Comparison of ENCODE assay signal across 16 cellular contexts in the genomic region with DNA sequence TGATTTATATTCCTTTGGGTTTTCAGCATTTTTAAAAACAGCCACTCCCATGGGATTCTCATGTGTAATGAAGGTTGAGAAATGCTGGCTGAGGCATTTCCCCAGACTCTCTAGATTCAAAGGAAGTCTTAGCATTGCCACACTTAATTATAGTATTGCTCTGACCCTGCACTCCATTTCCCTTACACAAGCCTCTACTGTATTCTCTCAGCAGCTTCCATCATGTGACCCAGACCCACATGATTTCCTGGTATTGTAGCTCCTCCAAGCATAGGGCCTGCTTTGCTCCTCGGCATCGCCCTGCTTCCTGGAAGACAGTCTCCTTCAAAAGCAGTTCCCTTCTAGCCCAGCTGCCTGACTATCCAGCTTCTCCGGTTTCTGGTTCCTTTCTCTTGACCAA.
DNase-seq lines count a peak whose midpoint lies in the region; ATAC-seq and TF ChIP-seq lines count a peak whose summit lies in the region.
"Had no signal": no experiment of that assay in that cellular context is flagged by ENCODE, and none has a peak within 500 bp of the region (broad histone marks: within the 10 kb centered on the region; RNA-seq: fewer than 3 reads in every experiment).

No MANE protein-coding gene starts in this region.

- no peak for TF ChIP-seq POLR2A in uterus (IDR thresholded peaks at IDR 0.05)

- 39 to 46% methylated on average over 3 of the region's 3 CpGs for WGBS in heart right ventricle, 2 donors

- H3K27me3 Mint-ChIP-seq in activated T-cell treated with anti-CD3 and anti-CD28 coated beads, Interleukin-2, amount 50 U/mL, for 72 hours (ENCODE audit: low read depth), result no peaks in the 10 kb centered on the region
- H3K27me3 Mint-ChIP-seq: activated CD4-positive, alpha-beta T cell treated with anti-CD3 and anti-CD28 coated beads, Interleukin-2, amount 10 ng/mL, durations not matched to agents 24 days and 14 days; activated T-helper 17 cell treated with anti-CD3 and anti-CD28 coated beads, Interleukin-2, amount 50 U/mL, for 72 hours had no signal

- H3K9me3 ChIP-seq in heart right ventricle (peaks cover 0 to 9% (median 0%) of the 10 kb centered on the region in 11 donors), osteoblast (ENCODE audit: low read depth, low read length) (peaks cover 3% of the 10 kb centered on the region), uterus (no peaks in the 10 kb centered on the region)

- H3K9me3 Mint-ChIP-seq in activated T-cell treated with anti-CD3 and anti-CD28 coated beads, Interleukin-2, amount 50 U/mL, for 72 hours, result peaks cover 6 to 8% of the 10 kb centered on the region in 2 donors
- H3K9me3 Mint-ChIP-seq: GM23338 had no signal

- H3K4me1 ChIP-seq in heart right ventricle (peaks cover 0 to 52% (median 29%) of the 10 kb centered on the region in 9 donors), osteoblast (ENCODE audit: insufficient read depth, low read length) (peaks cover 6% of the 10 kb centered on the region), uterus (peaks cover 0 to 20% of the 10 kb centered on the region in 2 donors)

- H3K36me3 Mint-ChIP-seq in activated T-cell treated with anti-CD3 and anti-CD28 coated beads, Interleukin-2, amount 50 U/mL, for 72 hours (ENCODE audit: insufficient read depth in 2 of 2), result no peaks in the 10 kb centered on the region

- H3K27ac ChIP-seq in heart right ventricle (peak overlapping the region in 9 of 10 donors; percentile 36 to 86 (median 65)), osteoblast (ENCODE audit: low read depth, low read length) (peak overlapping the region; percentile 66), uterus (peak overlapping the region; percentile 43 to 47)
- H3K27ac ChIP-seq: 22Rv1 had no signal

- no peak for ATAC-seq in activated T-cell treated with anti-CD3 and anti-CD28 coated beads, Interleukin-2, amount 50 U/mL, for 72 hours (replicated peaks in 1 of 2)
- ATAC-seq in heart right ventricle (peak; percentile 80 to 93 (median 89)), GM18520 (IDR thresholded peaks at IDR 0.05; ENCODE audit: unreplicated experiment) (no peak)
- ATAC-seq: activated T-helper 17 cell treated with anti-CD3 and anti-CD28 coated beads, Interleukin-2, amount 50 U/mL, for 72 hours; GM23338; PC-3 had no signal

- H3K36me3 ChIP-seq in heart right ventricle (no peaks in the 10 kb centered on the region), osteoblast (ENCODE audit: insufficient read depth, low read length) (no peaks in the 10 kb centered on the region), uterus (no peaks in the 10 kb centered on the region)

- no peaks in the 10 kb centered on the region for H3K79me2 ChIP-seq in osteoblast (ENCODE audit: insufficient read depth, low read length)

- peak overlapping the region; percentile 19 for H3K4me2 ChIP-seq in osteoblast (ENCODE audit: insufficient read depth, low read length)
- H3K4me2 ChIP-seq: GM23338 had no signal

- TF ChIP-seq CTCF in heart right ventricle (IDR thresholded peaks at IDR 0.05), result no peak
- no peak for TF ChIP-seq CTCF in osteoblast (IDR thresholded peaks at IDR 0.05; ENCODE audit: extremely low read depth, low read depth, low read length)
- no peak for TF ChIP-seq CTCF in uterus (IDR thresholded peaks at IDR 0.05)

- H2AFZ ChIP-seq in osteoblast (ENCODE audit: low read length), result no peak overlapping the region
- H2AFZ ChIP-seq: GM23338 had no signal

- H4K20me1 ChIP-seq in osteoblast (ENCODE audit: insufficient read depth, low read length), result no peaks in the 10 kb centered on the region

- intact Hi-C loops in heart right ventricle (cut with DNase I) (loop anchor here in 4 of 10 donors (5.0 to 10.0 kb wide), 4 partner anchors 54 to 264 kb away; partner anchors contain the start of gene LARGE1 (in 2 of the 4)), uterus (cut with DNase I; ENCODE audit: low total_unique reads) (no loop called here)

- H3K27ac Mint-ChIP-seq in activated T-cell treated with anti-CD3 and anti-CD28 coated beads, Interleukin-2, amount 50 U/mL, for 72 hours, result peak overlapping the region; percentile 43
- H3K27ac Mint-ChIP-seq: activated CD4-positive, alpha-beta T cell treated with anti-CD3 and anti-CD28 coated beads, Interleukin-2, amount 10 ng/mL, durations not matched to agents 24 days and 14 days; activated T-helper 17 cell treated with anti-CD3 and anti-CD28 coated beads, Interleukin-2, amount 50 U/mL, for 72 hours; mesothelial cell of epicardium; T-helper 1 cell treated with Interleukin-12 subunit alpha and Interleukin-12 subunit beta and Interleukin-4 antibody, amounts not matched to agents 30 μg/mL and 1 μg/mL, for 36 hours had no signal

- DNase-seq in activated T-cell treated with anti-CD3 and anti-CD28 coated beads, Interleukin-2, amount 50 U/mL, for 72 hours, result no peak
- DNase-seq in activated T-cell treated with anti-CD3 and anti-CD28 coated beads for 4 hours (no peak), heart right ventricle (peak; percentile 29 to 74), osteoblast (ENCODE audit: insufficient read length, low spot score, missing footprints) (no peak), uterus (peak; percentile 24 to 44), DMS 273 treated with DMSO at 0.1 percent for 48 hours (lab: John Stamatoyannopoulos, UW) (no peak), NCI-H226 (no peak)
- DNase-seq: activated CD4-positive, alpha-beta T cell treated with anti-CD3 and anti-CD28 coated beads, Interleukin-2, amount 10 ng/mL, durations not matched to agents 24 days and 14 days; NCI-H345; PC-3 had no signal

- H3K4me3 Mint-ChIP-seq in activated T-cell treated with anti-CD3 and anti-CD28 coated beads, Interleukin-2, amount 50 U/mL, for 72 hours, result no peak overlapping the region
- H3K4me3 Mint-ChIP-seq: activated CD4-positive, alpha-beta T cell treated with anti-CD3 and anti-CD28 coated beads, Interleukin-2, amount 10 ng/mL, durations not matched to agents 24 days and 14 days; activated T-helper 17 cell treated with anti-CD3 and anti-CD28 coated beads, Interleukin-2, amount 50 U/mL, for 72 hours; GM23338; mesothelial cell of epicardium; T-helper 1 cell treated with Interleukin-12 subunit alpha and Interleukin-12 subunit beta and Interleukin-4 antibody, amounts not matched to agents 30 μg/mL and 1 μg/mL, for 36 hours had no signal

- H3K4me3 ChIP-seq in heart right ventricle (no peak overlapping the region), osteoblast (ENCODE audit: insufficient read depth, low read length) (no peak overlapping the region), uterus (no peak overlapping the region)
- H3K4me3 ChIP-seq: GM23338 had no signal

- H3K4me1 Mint-ChIP-seq in activated T-cell treated with anti-CD3 and anti-CD28 coated beads, Interleukin-2, amount 50 U/mL, for 72 hours (ENCODE audit: low read depth), result no peaks in the 10 kb centered on the region
- H3K4me1 Mint-ChIP-seq: activated CD4-positive, alpha-beta T cell treated with anti-CD3 and anti-CD28 coated beads, Interleukin-2, amount 10 ng/mL, durations not matched to agents 24 days and 14 days; activated T-helper 17 cell treated with anti-CD3 and anti-CD28 coated beads, Interleukin-2, amount 50 U/mL, for 72 hours; mesothelial cell of epicardium had no signal

- H3K27me3 ChIP-seq in heart right ventricle, result no peaks in the 10 kb centered on the region
- H3K27me3 ChIP-seq in osteoblast (ENCODE audit: insufficient read depth, low read length), result no peaks in the 10 kb centered on the region
- no peaks in the 10 kb centered on the region for H3K27me3 ChIP-seq in uterus

Comparison
In these comparisons a context has a peak if more than half of its experiments do, and no peak if none do; other contexts are left out.
1. ATAC-seq: peak in heart right ventricle (8 of 8); none in activated T-cell treated with anti-CD3 and anti-CD28 coated beads, Interleukin-2, amount 50 U/mL, for 72 hours (0 of 2) and GM18520 (single experiment).
2. DNase-seq: peak in heart right ventricle (2 of 2) and uterus (2 of 2); none in activated T-cell treated with anti-CD3 and anti-CD28 coated beads, Interleukin-2, amount 50 U/mL, for 72 hours (0 of 2), activated T-cell treated with anti-CD3 and anti-CD28 coated beads for 4 hours (single experiment), osteoblast (single experiment), DMS 273 treated with DMSO at 0.1 percent for 48 hours (single experiment) and NCI-H226 (single experiment).
3. Peak in every context shown above with its lines, with median percentiles within 50 percentile points of each other: H3K27ac ChIP-seq.